Comparison of ENCODE assay signal across 35 cellular contexts in genomic region chr17:53631486-53631885, GRCh38.
"Had no signal": no experiment of that assay in that cellular context is flagged by ENCODE, and none has a peak within 500 bp of the region (broad histone marks: within the 10 kb centered on the region; RNA-seq: fewer than 3 reads in every experiment).

No MANE protein-coding gene starts in this region.

- H3K4me3 ChIP-seq: PC-9 had no signal

- H3K27me3 Mint-ChIP-seq: activated CD4-positive, alpha-beta memory T cell treated with anti-CD3 and anti-CD28 coated beads, Interleukin-2, amount 10 ng/mL, durations not matched to agents 7 days and 5 days; activated naive CD8-positive, alpha-beta T cell; activated naive CD8-positive, alpha-beta T cell treated with anti-CD3 and anti-CD28 coated beads, Interleukin-2, amount 50 U/mL, for 24 hours; activated T-cell treated with anti-CD3 and anti-CD28 coated beads, Interleukin-2, amount 50 U/mL, for 24 hours; brain had no signal

- H3K27ac ChIP-seq: PC-9, RWPE1, VCaP had no signal

- H3K36me3 Mint-ChIP-seq: activated naive CD8-positive, alpha-beta T cell; brain had no signal

- H3K4me2 ChIP-seq: PC-9 had no signal

- ATAC-seq: activated naive CD8-positive, alpha-beta T cell treated with anti-CD3 and anti-CD28 coated beads, Interleukin-2, amount 50 U/mL, for 24 hours; Right ventricle myocardium inferior had no signal

- DNase-seq: activated CD4-positive, alpha-beta memory T cell treated with anti-CD3 and anti-CD28 coated beads, Interleukin-2, amount 10 ng/mL, durations not matched to agents 7 days and 5 days; activated CD4-positive, alpha-beta T cell treated with anti-CD3 and anti-CD28 coated beads for 1 hour; activated CD4-positive, alpha-beta T cell treated with anti-CD3 and anti-CD28 coated beads for 48 hours; activated CD4-positive, CD25-positive, alpha-beta regulatory T cell; activated gamma-delta T cell treated with Interleukin-2 at 50 U/mL for 16 hours; activated naive CD4-positive, alpha-beta T cell treated with anti-CD3 and anti-CD28 coated beads for 36 hours; activated naive CD8-positive, alpha-beta T cell treated with anti-CD3 and anti-CD28 coated beads, Interleukin-2, amount 50 U/mL, for 24 hours; activated T-cell treated with anti-CD3 and anti-CD28 coated beads, Interleukin-2, amount 50 U/mL, for 24 hours; anterior cingulate cortex; caudate nucleus; cerebellar nuclear complex; Karpas-422; NCI-H1105; NCI-H1436; NCI-H1694; NCI-H1930; NCI-H2081 treated with DMSO at 0.1 percent for 48 hours; NCI-H226; NCI-H446 treated with DMSO at 0.1 percent for 48 hours; NCI-H524; NCI-H748 treated with DMSO at 0.1 percent for 48 hours; NK-92 treated with Interleukin-12 subunit alpha and Interleukin-12 subunit beta, amount 100 ng/mL, for 24 hours; PC-9; SIG-M5; SW 1271; T-helper 1 cell; T-helper 2 cell; T-helper 9 cell had no signal

- FAIRE-seq: bronchial epithelial cell had no signal

- H3K27ac Mint-ChIP-seq: activated CD4-positive, alpha-beta memory T cell treated with anti-CD3 and anti-CD28 coated beads, Interleukin-2, amount 10 ng/mL, durations not matched to agents 7 days and 5 days; activated naive CD4-positive, alpha-beta T cell treated with anti-CD3 and anti-CD28 coated beads for 36 hours; activated naive CD8-positive, alpha-beta T cell; activated naive CD8-positive, alpha-beta T cell treated with anti-CD3 and anti-CD28 coated beads, Interleukin-2, amount 50 U/mL, for 24 hours; activated T-cell treated with anti-CD3 and anti-CD28 coated beads, Interleukin-2, amount 50 U/mL, for 24 hours; activated T-helper 1 cell treated with anti-CD3 and anti-CD28 coated beads, Interleukin-12 subunit alpha, Interleukin-12 subunit beta, Interleukin-2, Interleukin-4 antibody, amounts not matched to agents 30 ng/mL and 10 ng/mL and 1 ng/mL, durations not matched to agents 14 hours and 24 hours and 36 hours; brain had no signal

- H2AFZ ChIP-seq: PC-9 had no signal

- H3K4me3 Mint-ChIP-seq: activated CD4-positive, alpha-beta memory T cell treated with anti-CD3 and anti-CD28 coated beads, Interleukin-2, amount 10 ng/mL, durations not matched to agents 7 days and 5 days; activated naive CD4-positive, alpha-beta T cell treated with anti-CD3 and anti-CD28 coated beads for 36 hours; activated naive CD8-positive, alpha-beta T cell; activated naive CD8-positive, alpha-beta T cell treated with anti-CD3 and anti-CD28 coated beads, Interleukin-2, amount 50 U/mL, for 24 hours; activated T-cell treated with anti-CD3 and anti-CD28 coated beads, Interleukin-2, amount 50 U/mL, for 24 hours; activated T-helper 1 cell treated with anti-CD3 and anti-CD28 coated beads, Interleukin-12 subunit alpha, Interleukin-12 subunit beta, Interleukin-2, Interleukin-4 antibody, amounts not matched to agents 30 ng/mL and 10 ng/mL and 1 ng/mL, durations not matched to agents 14 hours and 24 hours and 36 hours; brain had no signal

- H3K4me1 Mint-ChIP-seq: activated CD4-positive, alpha-beta memory T cell treated with anti-CD3 and anti-CD28 coated beads, Interleukin-2, amount 10 ng/mL, durations not matched to agents 7 days and 5 days; activated naive CD8-positive, alpha-beta T cell treated with anti-CD3 and anti-CD28 coated beads, Interleukin-2, amount 50 U/mL, for 24 hours; brain had no signal
